ENCODE assay signal across 15 cellular contexts in genomic region chr2:201440182-201440581, GRCh38. TPM values are rescaled to one million over a fixed set of nuclear protein-coding genes. Genes with fewer than 3 reads are reported as not detected.
DNase-seq lines count a peak whose midpoint lies in the region; ATAC-seq, FAIRE-seq and TF ChIP-seq lines count a peak whose summit lies in the region.
"Had no signal": no experiment of that assay in that cellular context is flagged by ENCODE, and none has a peak within 500 bp of the region (broad histone marks: within the 10 kb centered on the region; RNA-seq: fewer than 3 reads in every experiment).

No MANE protein-coding gene starts in this region.

- H3K9ac ChIP-seq in kidney (ENCODE audit: low read length in 2 of 2): no peak overlapping the region

- peak; percentile 49 for ATAC-seq in RWPE2 (ENCODE audit: low read depth)
- ATAC-seq: Panc1 had no signal

- no peak for TF ChIP-seq POLR2A in thyroid gland (IDR thresholded peaks at IDR 0.05)

- DNase-seq in NCI-H1417 (lab: John Stamatoyannopoulos, UW) (peak in 2 of 3 experiments; percentile 13 to 64), NCI-H1417 treated with DMSO at 0.1 percent for 48 hours (lab: John Stamatoyannopoulos, UW) (no peak), RWPE2 (ENCODE audit: low spot score) (no peak), right atrium auricular region (ENCODE audit: low spot score) (no peak), thyroid gland (peak; percentile 77 to 85), kidney (no peak), hepatic stellate cell (ENCODE audit: low spot score) (no peak)
- DNase-seq in effector CD4-positive, alpha-beta T cell: no peak
- DNase-seq: activated CD4-positive, alpha-beta T cell treated with anti-CD3 and anti-CD28 coated beads for 4 hours; activated naive CD4-positive, alpha-beta T cell; effector CD8-positive, alpha-beta T cell; GF-D8; Kasumi-1 had no signal

- 29 to 32% methylated on average over 1 of the region's 1 CpG for WGBS in thyroid gland, 2 donors

- no peak for FAIRE-seq in kidney (lab: Jason Lieb, UNC)
- FAIRE-seq: A204.1 had no signal

- intact Hi-C loops in thyroid gland (cut with DNase I) (no loop called here), kidney (cut with DNase I) (no loop called here)

- H3K36me3 ChIP-seq in RWPE2 (ENCODE audit: low read depth): peaks cover 3% of the 10 kb centered on the region; the same call in 1 of the 2 replicates
- H3K36me3 ChIP-seq in right atrium auricular region: no peaks in the 10 kb centered on the region
- H3K36me3 ChIP-seq in thyroid gland: no peaks in the 10 kb centered on the region
- H3K36me3 ChIP-seq in kidney (ENCODE audit: control insufficient read depth in 1 of 2, insufficient read depth in 2 of 2, low read length in 2 of 2): no peaks in the 10 kb centered on the region

- H3K27me3 ChIP-seq in RWPE2 (ENCODE audit: insufficient read depth, poor library complexity, severe bottlenecking) (no peaks in the 10 kb centered on the region), right atrium auricular region (no peaks in the 10 kb centered on the region), thyroid gland (no peaks in the 10 kb centered on the region)

- peaks cover 7% of the 10 kb centered on the region for H3K4me1 ChIP-seq in RWPE2 (ENCODE audit: insufficient read depth, poor library complexity, severe bottlenecking)
- H3K4me1 ChIP-seq in right atrium auricular region: peaks cover 0 to 39% of the 10 kb centered on the region in 2 donors
- peaks cover 17 to 34% of the 10 kb centered on the region in 2 donors for H3K4me1 ChIP-seq in thyroid gland
- H3K4me1 ChIP-seq in kidney (ENCODE audit: control insufficient read depth in 1 of 2, insufficient read depth in 1 of 2, low read depth in 1 of 2, low read length in 2 of 2): no peaks in the 10 kb centered on the region

- H3K4me3 ChIP-seq in RWPE2 (ENCODE audit: severe bottlenecking): no peak overlapping the region
- H3K4me3 ChIP-seq in right atrium auricular region: no peak overlapping the region
- H3K4me3 ChIP-seq in thyroid gland (replicated peaks in 1 of 3): no peak overlapping the region
- H3K4me3 ChIP-seq in kidney (ENCODE audit: low read length in 2 of 2): no peak overlapping the region

- TF ChIP-seq CTCF in RWPE2 (IDR thresholded peaks at IDR 0.05; ENCODE audit: poor library complexity, severe bottlenecking): no peak
- TF ChIP-seq CTCF in right atrium auricular region (IDR thresholded peaks at IDR 0.05): no peak
- TF ChIP-seq CTCF in thyroid gland (IDR thresholded peaks at IDR 0.05): no peak
- no peak for TF ChIP-seq CTCF in kidney (IDR thresholded peaks at IDR 0.05; ENCODE audit: borderline replicate concordance, extremely low read depth, insufficient read depth)

- H3K27ac ChIP-seq in RWPE2 (ENCODE audit: poor library complexity, severe bottlenecking): no peak overlapping the region
- H3K27ac ChIP-seq in right atrium auricular region: peak overlapping the region; percentile 62 to 64
- peak overlapping the region; percentile 54 to 56 (median 54) for H3K27ac ChIP-seq in thyroid gland
- H3K27ac ChIP-seq in kidney (ENCODE audit: low read depth in 2 of 2, low read length in 2 of 2): no peak overlapping the region

- no peaks in the 10 kb centered on the region for H3K9me3 ChIP-seq in RWPE2 (ENCODE audit: severe bottlenecking)
- H3K9me3 ChIP-seq in right atrium auricular region: no peaks in the 10 kb centered on the region
- H3K9me3 ChIP-seq in thyroid gland: no peaks in the 10 kb centered on the region
- H3K9me3 ChIP-seq in kidney (ENCODE audit: control insufficient read depth in 1 of 2, low read length in 2 of 2): no peaks in the 10 kb centered on the region

RNA-seq across cellular contexts. Expression of gene TRAK2, which starts 11.1 kb away (rescaled TPM):
- total RNA-seq in right atrium auricular region (100 to 1,000 TPM in 1 of 2 donors, 10 to 100 TPM in 1; 89.7 to 130 TPM), thyroid gland (10 to 100 TPM; 71.7 to 89.6 (median 79.7) TPM), kidney (65.8 TPM)
- polyA plus RNA-seq in kidney (ENCODE audit: insufficient read depth, low read depth, low replicate concordance): 16.6 TPM

RNA-seq across cellular contexts. Expression of gene STRADB, which starts 11.4 kb away (rescaled TPM):
- 10 to 100 TPM; 28.5 to 78.1 TPM for total RNA-seq in right atrium auricular region
- total RNA-seq in thyroid gland: 10 to 100 TPM; 25.6 to 41.9 (median 31.4) TPM
- 26.1 TPM for total RNA-seq in kidney
- polyA plus RNA-seq in kidney (ENCODE audit: insufficient read depth, low read depth, low replicate concordance): 60.3 TPM

Comparison
In these comparisons a context has a peak if more than half of its experiments do, and no peak if none do; other contexts are left out.
1. DNase-seq: peak in NCI-H1417 (2 of 3) and thyroid gland (2 of 2); none in NCI-H1417 treated with DMSO at 0.1 percent for 48 hours (single experiment), RWPE2 (single experiment), right atrium auricular region (single experiment), kidney (single experiment), hepatic stellate cell (single experiment) and effector CD4-positive, alpha-beta T cell (single experiment).
2. H3K27ac ChIP-seq: peak in right atrium auricular region (2 of 2) and thyroid gland (3 of 3); none in RWPE2 (single experiment) and kidney (0 of 2).